Comparison of ENCODE assay signal across 13 cellular contexts in the genomic region with DNA sequence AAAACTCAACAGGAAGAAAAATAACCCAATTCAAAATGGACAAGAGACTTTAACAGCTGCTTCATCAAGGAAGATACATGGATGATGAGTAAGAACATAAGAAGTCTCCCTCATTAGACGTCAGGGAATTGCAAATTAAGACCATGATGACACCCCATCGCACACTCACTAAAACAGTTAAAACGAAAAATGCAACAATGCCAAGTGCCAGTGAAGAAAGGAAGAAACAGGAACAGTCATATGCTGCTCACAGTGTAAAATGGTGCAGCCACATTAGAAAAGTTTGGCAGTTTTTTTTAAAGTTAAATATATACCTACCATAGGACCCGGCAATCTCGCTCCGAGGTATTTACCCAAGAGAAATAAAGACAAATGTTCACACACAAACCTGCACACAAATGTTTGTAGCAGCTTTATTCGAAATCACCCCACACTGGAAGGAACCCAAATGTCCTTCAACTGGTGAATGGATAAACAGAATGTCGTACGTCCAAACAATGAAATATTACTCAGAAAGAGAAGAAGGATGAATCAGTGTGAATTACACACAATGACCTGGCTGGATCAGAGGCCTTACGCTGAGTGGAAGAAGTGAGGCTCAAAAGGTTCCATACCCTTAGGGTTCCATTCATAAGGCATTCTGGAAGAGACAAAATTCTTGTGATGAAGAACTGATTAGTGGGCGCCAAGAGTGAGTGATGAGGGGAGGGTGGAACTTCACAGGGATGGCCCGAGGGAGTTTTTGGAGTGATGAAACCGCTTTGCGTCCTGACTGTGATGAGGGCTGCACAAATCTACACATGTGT.
DNase-seq lines count a peak whose midpoint lies in the region; ATAC-seq and TF ChIP-seq lines count a peak whose summit lies in the region.
"Had no signal": no experiment of that assay in that cellular context is flagged by ENCODE, and none has a peak within 500 bp of the region (broad histone marks: within the 10 kb centered on the region; RNA-seq: fewer than 3 reads in every experiment).

No MANE protein-coding gene starts in this region.

- H3K4me3 Mint-ChIP-seq in stimulated activated naive B cell treated with anti-CD40 and anti-IgM and Interleukin-4, amounts not matched to agents 10 μg/mL and 1 μg/mL and 100 μg/mL, for 72 hours: no peak overlapping the region
- H3K4me3 Mint-ChIP-seq: activated CD4-positive, alpha-beta memory T cell treated with anti-CD3 and anti-CD28 coated beads, Interleukin-2, amount 10 ng/mL, durations not matched to agents 7 days and 5 days had no signal

- 43 to 44% methylated on average over 14 of the region's 14 CpGs for WGBS in lower leg skin, 2 donors

- H3K4me3 ChIP-seq in choroid plexus epithelial cell (ENCODE audit: low read depth, low read length) (no peak overlapping the region), lower leg skin (ENCODE audit: low read depth, poor library complexity, severe bottlenecking) (no peak overlapping the region)

- peaks cover 6 to 30% of the 10 kb centered on the region in 2 donors for H3K27me3 Mint-ChIP-seq in stimulated activated naive B cell treated with anti-CD40 and anti-IgM and Interleukin-4, amounts not matched to agents 10 μg/mL and 1 μg/mL and 100 μg/mL, for 72 hours

- TF ChIP-seq POLR2A in lower leg skin (IDR thresholded peaks at IDR 0.05): no peak

- no peak for TF ChIP-seq CTCF in choroid plexus epithelial cell (conservative IDR thresholded peaks at IDR 0.05; ENCODE audit: low read depth, low read length)
- no peak for TF ChIP-seq CTCF in lower leg skin (IDR thresholded peaks at IDR 0.05)

- no peaks in the 10 kb centered on the region for H3K36me3 Mint-ChIP-seq in stimulated activated naive B cell treated with anti-CD40 and anti-IgM and Interleukin-4, amounts not matched to agents 10 μg/mL and 1 μg/mL and 100 μg/mL, for 72 hours
- H3K36me3 Mint-ChIP-seq: naive B cell had no signal

- peak; percentile 70 for ATAC-seq in Right ventricle myocardium inferior
- no peak for ATAC-seq in stimulated activated naive B cell treated with anti-CD40 and anti-IgM and Interleukin-4, amounts not matched to agents 10 μg/mL and 1 μg/mL and 100 μg/mL, for 72 hours (replicated peaks)

- no peaks in the 10 kb centered on the region for H3K9me3 Mint-ChIP-seq in stimulated activated naive B cell treated with anti-CD40 and anti-IgM and Interleukin-4, amounts not matched to agents 10 μg/mL and 1 μg/mL and 100 μg/mL, for 72 hours
- H3K9me3 Mint-ChIP-seq: activated CD4-positive, alpha-beta memory T cell treated with anti-CD3 and anti-CD28 coated beads, Interleukin-2, amount 10 ng/mL, durations not matched to agents 7 days and 5 days had no signal

- no peak overlapping the region for H3K27ac Mint-ChIP-seq in stimulated activated naive B cell treated with anti-CD40 and anti-IgM and Interleukin-4, amounts not matched to agents 10 μg/mL and 1 μg/mL and 100 μg/mL, for 72 hours
- H3K27ac Mint-ChIP-seq: activated CD4-positive, alpha-beta memory T cell treated with anti-CD3 and anti-CD28 coated beads, Interleukin-2, amount 10 ng/mL, durations not matched to agents 7 days and 5 days; naive B cell had no signal

- intact Hi-C loops in Right ventricle myocardium inferior (cut with DNase I): loop anchor here (10.0 kb wide), 2 partner anchors 68 to 82 kb away; no protein-coding TSS in a partner anchor
- intact Hi-C loops in cardiac septum (cut with DNase I): no loop called here
- intact Hi-C loops in lower leg skin (cut with DNase I; ENCODE audit: low total_unique reads): loop anchor here (10.0 kb wide), 1 partner anchor 68 kb away; no protein-coding TSS in a partner anchor

- H3K4me1 Mint-ChIP-seq in stimulated activated naive B cell treated with anti-CD40 and anti-IgM and Interleukin-4, amounts not matched to agents 10 μg/mL and 1 μg/mL and 100 μg/mL, for 72 hours: peaks cover 0 to 1% of the 10 kb centered on the region in 2 donors
- H3K4me1 Mint-ChIP-seq: naive B cell had no signal

- no peak for DNase-seq in Right ventricle myocardium inferior (ENCODE audit: missing footprints)
- no peak for DNase-seq in cardiac septum (ENCODE audit: low spot score)
- DNase-seq in choroid plexus epithelial cell (ENCODE audit: low read depth): peak; percentile 56
- DNase-seq in lower leg skin (ENCODE audit: low spot score in 2 of 2): peak; percentile 18 to 39
- no peak for DNase-seq in NCI-H345 (lab: John Stamatoyannopoulos, UW)
- DNase-seq in NCI-H1105 treated with DMSO at 0.1 percent for 48 hours (lab: John Stamatoyannopoulos, UW): no peak
- no peak for DNase-seq in stimulated activated naive B cell treated with anti-CD40 and anti-IgM and Interleukin-4, amounts not matched to agents 10 μg/mL and 1 μg/mL and 100 μg/mL, for 72 hours
- DNase-seq in iPS-NIHi7 (ENCODE audit: extremely low spot score): no peak
- DNase-seq: activated CD4-positive, alpha-beta memory T cell treated with anti-CD3 and anti-CD28 coated beads, Interleukin-2, amount 10 ng/mL, durations not matched to agents 7 days and 5 days; activated naive CD4-positive, alpha-beta T cell treated with anti-CD3 and anti-CD28 coated beads, Interleukin-2, amount 50 U/mL, for 16 hours; naive B cell; NCI-H82; T-helper 1 cell had no signal

Comparison
In these comparisons a context has a peak if more than half of its experiments do, and no peak if none do; other contexts are left out.
1. DNase-seq: peak in choroid plexus epithelial cell (single experiment) and lower leg skin (2 of 2); none in Right ventricle myocardium inferior (single experiment), cardiac septum (single experiment), NCI-H345 (single experiment), NCI-H1105 treated with DMSO at 0.1 percent for 48 hours (single experiment), stimulated activated naive B cell treated with anti-CD40 and anti-IgM and Interleukin-4, amounts not matched to agents 10 μg/mL and 1 μg/mL and 100 μg/mL, for 72 hours (single experiment) and iPS-NIHi7 (single experiment).